In the genomic region with DNA sequence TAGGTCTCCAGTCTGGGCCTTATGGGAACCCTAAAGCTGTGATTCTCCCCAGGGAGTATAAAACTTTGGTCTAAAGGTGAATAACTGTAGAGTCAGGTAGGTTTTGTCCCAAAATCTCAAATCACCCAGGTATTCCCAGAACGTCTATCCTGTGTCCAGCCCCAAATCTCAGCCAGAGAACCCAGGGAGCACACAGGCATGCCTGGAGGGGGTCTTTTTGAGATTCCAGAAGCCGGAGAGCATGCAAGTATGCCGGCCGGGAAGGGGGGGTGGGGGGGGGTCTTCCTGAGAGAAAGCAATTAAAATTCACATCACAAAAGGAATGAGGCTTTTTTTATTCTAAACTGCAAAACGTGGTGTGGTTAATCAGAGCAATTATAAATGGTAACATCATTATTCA, we compare ENCODE assay signal across 33 cellular contexts.
"Had no signal": no experiment of that assay in that cellular context is flagged by ENCODE, and none has a peak within 500 bp of the region (broad histone marks: within the 10 kb centered on the region; RNA-seq: fewer than 3 reads in every experiment).

No MANE protein-coding gene starts in this region.

- ATAC-seq: activated CD8-positive, alpha-beta memory T cell treated with anti-CD3 and anti-CD28 coated beads, Interleukin-2, amount 10 ng/mL, durations not matched to agents 7 days and 5 days; activated T-cell treated with anti-CD3 and anti-CD28 coated beads, Interleukin-2, amount 50 U/mL, for 72 hours; activated T-helper 17 cell treated with anti-CD3 and anti-CD28 coated beads, Interleukin-2, amount 50 U/mL, for 72 hours; Panc1 had no signal

- H3K9ac ChIP-seq: SK-N-SH had no signal

- DNase-seq: activated B cell treated with CpG ODN at 0.5 μM for 24 hours; activated CD4-positive, alpha-beta memory T cell treated with anti-CD3 and anti-CD28 coated beads, Interleukin-2, amount 10 ng/mL, durations not matched to agents 7 days and 5 days; activated CD4-positive, alpha-beta T cell treated with anti-CD3 and anti-CD28 coated beads for 48 hours; activated CD4-positive, CD25-positive, alpha-beta regulatory T cell treated with anti-CD3 and anti-CD28 coated beads, Interleukin-2, amount 50 U/mL, for 72 hours; activated CD8-positive, alpha-beta memory T cell treated with anti-CD3 and anti-CD28 coated beads for 24 hours; activated CD8-positive, alpha-beta memory T cell treated with anti-CD3 and anti-CD28 coated beads, Interleukin-2, amount 10 ng/mL, durations not matched to agents 7 days and 5 days; activated CD8-positive, alpha-beta memory T cell treated with anti-CD3 and anti-CD28 coated beads, Interleukin-2, amount 50 U/mL, for 48 hours; activated effector memory CD4-positive, alpha-beta T cell treated with anti-CD3 and anti-CD28 coated beads, Interleukin-2, amount 50 U/mL, for 16 hours; activated naive CD4-positive, alpha-beta T cell; activated naive CD4-positive, alpha-beta T cell treated with anti-CD3 and anti-CD28 coated beads, Interleukin-2, amount 50 U/mL, for 16 hours; activated naive CD8-positive, alpha-beta T cell treated with anti-CD3 and anti-CD28 coated beads for 36 hours; activated T-cell treated with anti-CD3 and anti-CD28 coated beads, Interleukin-2, amount 50 U/mL, for 1 hour; activated T-cell treated with anti-CD3 and anti-CD28 coated beads, Interleukin-2, amount 50 U/mL, for 72 hours; amniotic stem cell; aorta; brain microvascular endothelial cell; central memory CD4-positive, alpha-beta T cell; MM.1S; MV-4-11; NCI-H1092; NCI-H1436 treated with DMSO at 0.1 percent for 48 hours; NCI-H1694 treated with DMSO at 0.1 percent for 48 hours; NCI-H2029; NCI-H345; NCI-H524 treated with DMSO at 0.1 percent for 48 hours; RPMI8226; SHP77 treated with DMSO at 0.1 percent for 48 hours; SK-N-SH had no signal

- H3K27me3 ChIP-seq: brain microvascular endothelial cell, SJSA1 had no signal

- H3K4me1 ChIP-seq: SJSA1 had no signal

- H3K27ac ChIP-seq: brain microvascular endothelial cell, SJSA1 had no signal

- H3K36me3 Mint-ChIP-seq: activated CD8-positive, alpha-beta memory T cell treated with anti-CD3 and anti-CD28 coated beads, Interleukin-2, amount 10 ng/mL, durations not matched to agents 7 days and 5 days; activated naive CD8-positive, alpha-beta T cell treated with anti-CD3 and anti-CD28 coated beads for 36 hours had no signal

- H3K27me3 Mint-ChIP-seq: activated B cell treated with CpG ODN at 0.5 μM for 24 hours; activated CD4-positive, alpha-beta memory T cell treated with anti-CD3 and anti-CD28 coated beads, Interleukin-2, amount 10 ng/mL, durations not matched to agents 7 days and 5 days; activated CD8-positive, alpha-beta memory T cell treated with anti-CD3 and anti-CD28 coated beads, Interleukin-2, amount 10 ng/mL, durations not matched to agents 7 days and 5 days; activated naive CD8-positive, alpha-beta T cell treated with anti-CD3 and anti-CD28 coated beads for 36 hours; activated T-helper 17 cell treated with anti-CD3 and anti-CD28 coated beads, Interleukin-2, amount 50 U/mL, for 72 hours had no signal

- H3K4me3 ChIP-seq: SJSA1 had no signal

- H3K9me3 ChIP-seq: SJSA1 had no signal

- H3K4me2 ChIP-seq: SK-N-SH had no signal

- H3K4me3 Mint-ChIP-seq: activated B cell treated with CpG ODN at 0.5 μM for 24 hours; activated CD4-positive, alpha-beta memory T cell treated with anti-CD3 and anti-CD28 coated beads, Interleukin-2, amount 10 ng/mL, durations not matched to agents 7 days and 5 days; activated CD8-positive, alpha-beta memory T cell treated with anti-CD3 and anti-CD28 coated beads, Interleukin-2, amount 10 ng/mL, durations not matched to agents 7 days and 5 days; activated naive CD8-positive, alpha-beta T cell treated with anti-CD3 and anti-CD28 coated beads for 36 hours; activated T-cell treated with anti-CD3 and anti-CD28 coated beads, Interleukin-2, amount 50 U/mL, for 72 hours; activated T-helper 17 cell treated with anti-CD3 and anti-CD28 coated beads, Interleukin-2, amount 50 U/mL, for 72 hours; T-helper 1 cell treated with Interleukin-12 subunit alpha and Interleukin-12 subunit beta and Interleukin-4 antibody, amounts not matched to agents 30 μg/mL and 1 μg/mL, for 36 hours; T-helper 2 cell treated with Interferon-gamma antibody and Interleukin-4, amounts not matched to agents 5 μg/mL and 100 μg/mL, for 36 hours had no signal

- H3K36me3 ChIP-seq: brain microvascular endothelial cell, SJSA1 had no signal

- H3K27ac Mint-ChIP-seq: activated B cell treated with CpG ODN at 0.5 μM for 24 hours; activated CD4-positive, alpha-beta memory T cell treated with anti-CD3 and anti-CD28 coated beads, Interleukin-2, amount 10 ng/mL, durations not matched to agents 7 days and 5 days; activated CD8-positive, alpha-beta memory T cell treated with anti-CD3 and anti-CD28 coated beads, Interleukin-2, amount 10 ng/mL, durations not matched to agents 7 days and 5 days; activated naive CD8-positive, alpha-beta T cell treated with anti-CD3 and anti-CD28 coated beads for 36 hours; activated T-cell treated with anti-CD3 and anti-CD28 coated beads, Interleukin-2, amount 50 U/mL, for 72 hours; activated T-helper 17 cell treated with anti-CD3 and anti-CD28 coated beads, Interleukin-2, amount 50 U/mL, for 72 hours; T-helper 1 cell treated with Interleukin-12 subunit alpha and Interleukin-12 subunit beta and Interleukin-4 antibody, amounts not matched to agents 30 μg/mL and 1 μg/mL, for 36 hours; T-helper 2 cell treated with Interferon-gamma antibody and Interleukin-4, amounts not matched to agents 5 μg/mL and 100 μg/mL, for 36 hours had no signal

- H3K9me3 Mint-ChIP-seq: activated B cell treated with CpG ODN at 0.5 μM for 24 hours; activated naive CD8-positive, alpha-beta T cell treated with anti-CD3 and anti-CD28 coated beads for 36 hours; T-helper 1 cell treated with Interleukin-12 subunit alpha and Interleukin-12 subunit beta and Interleukin-4 antibody, amounts not matched to agents 30 μg/mL and 1 μg/mL, for 36 hours had no signal

- H3K4me1 Mint-ChIP-seq: activated B cell treated with CpG ODN at 0.5 μM for 24 hours; activated CD4-positive, alpha-beta memory T cell treated with anti-CD3 and anti-CD28 coated beads, Interleukin-2, amount 10 ng/mL, durations not matched to agents 7 days and 5 days; activated CD8-positive, alpha-beta memory T cell treated with anti-CD3 and anti-CD28 coated beads, Interleukin-2, amount 10 ng/mL, durations not matched to agents 7 days and 5 days; activated naive CD8-positive, alpha-beta T cell treated with anti-CD3 and anti-CD28 coated beads for 36 hours; activated T-helper 17 cell treated with anti-CD3 and anti-CD28 coated beads, Interleukin-2, amount 50 U/mL, for 72 hours had no signal
